ENCODE assay signal across 1 cellular context in the genomic region with DNA sequence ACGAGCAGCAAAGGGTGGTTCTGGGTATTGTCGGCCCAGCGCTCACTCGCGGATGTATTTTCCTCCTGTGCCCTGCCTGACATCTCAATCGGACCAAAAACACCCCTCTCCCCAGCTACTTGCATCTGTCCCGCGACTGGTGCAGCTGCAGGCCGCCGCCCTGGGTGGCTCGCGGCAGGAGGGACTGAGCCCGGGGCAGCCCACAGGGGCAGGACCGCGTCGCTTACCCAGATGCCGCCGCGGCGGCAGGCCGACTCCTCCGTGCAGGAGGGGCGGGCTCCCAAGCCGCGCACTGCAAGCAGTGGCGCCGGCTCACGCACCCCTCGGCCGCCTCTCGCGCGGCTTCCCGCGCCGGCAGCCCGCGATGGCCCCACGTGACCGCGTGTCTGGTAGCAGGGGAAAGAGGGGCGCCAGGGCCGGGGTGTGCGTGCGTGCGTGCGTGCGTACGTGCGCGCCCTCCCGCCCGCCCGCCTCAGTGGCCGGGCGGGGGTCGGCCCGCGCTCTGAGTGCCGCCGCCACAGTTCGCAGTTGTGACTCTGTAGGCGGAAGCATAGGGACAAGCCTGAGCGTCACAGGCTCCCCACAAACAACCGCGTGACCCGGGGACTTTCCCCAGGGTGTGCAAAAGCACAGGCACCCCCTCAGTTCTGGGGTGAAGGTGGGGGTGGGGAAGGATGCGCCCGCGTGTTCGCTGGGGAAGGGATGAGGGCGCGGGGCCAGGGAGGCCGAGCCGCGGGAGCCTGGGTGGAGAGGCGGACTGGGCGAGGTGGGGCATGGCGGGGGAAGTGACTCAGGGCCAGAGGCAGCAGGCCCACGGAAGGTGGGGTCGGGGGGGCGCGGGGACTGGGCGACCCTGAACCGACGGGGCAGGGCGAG.
TF ChIP-seq lines count a peak whose summit lies in the region.

A gene with protein sequence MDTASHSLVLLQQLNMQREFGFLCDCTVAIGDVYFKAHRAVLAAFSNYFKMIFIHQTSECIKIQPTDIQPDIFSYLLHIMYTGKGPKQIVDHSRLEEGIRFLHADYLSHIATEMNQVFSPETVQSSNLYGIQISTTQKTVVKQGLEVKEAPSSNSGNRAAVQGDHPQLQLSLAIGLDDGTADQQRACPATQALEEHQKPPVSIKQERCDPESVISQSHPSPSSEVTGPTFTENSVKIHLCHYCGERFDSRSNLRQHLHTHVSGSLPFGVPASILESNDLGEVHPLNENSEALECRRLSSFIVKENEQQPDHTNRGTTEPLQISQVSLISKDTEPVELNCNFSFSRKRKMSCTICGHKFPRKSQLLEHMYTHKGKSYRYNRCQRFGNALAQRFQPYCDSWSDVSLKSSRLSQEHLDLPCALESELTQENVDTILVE (minus strand): TSS at position 405 of the 876 bp plus-strand sequence. CDS start 13,305 bp downstream, outside the sequence.

TF ChIP-seq in H1, 55 proteins besides CTCF, POLR2A, EP300 and RAD21 (continued from another document):
- TF ChIP-seq, protein P1, sequence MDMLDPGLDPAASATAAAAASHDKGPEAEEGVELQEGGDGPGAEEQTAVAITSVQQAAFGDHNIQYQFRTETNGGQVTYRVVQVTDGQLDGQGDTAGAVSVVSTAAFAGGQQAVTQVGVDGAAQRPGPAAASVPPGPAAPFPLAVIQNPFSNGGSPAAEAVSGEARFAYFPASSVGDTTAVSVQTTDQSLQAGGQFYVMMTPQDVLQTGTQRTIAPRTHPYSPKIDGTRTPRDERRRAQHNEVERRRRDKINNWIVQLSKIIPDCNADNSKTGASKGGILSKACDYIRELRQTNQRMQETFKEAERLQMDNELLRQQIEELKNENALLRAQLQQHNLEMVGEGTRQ (IDR thresholded peaks at IDR 0.05; ENCODE audit: low read length), result peak; percentile 88
- TF ChIP-seq CEBPB (IDR thresholded peaks at IDR 0.05; ENCODE audit: low read depth, low read length), result no peak
